In the genomic region with DNA sequence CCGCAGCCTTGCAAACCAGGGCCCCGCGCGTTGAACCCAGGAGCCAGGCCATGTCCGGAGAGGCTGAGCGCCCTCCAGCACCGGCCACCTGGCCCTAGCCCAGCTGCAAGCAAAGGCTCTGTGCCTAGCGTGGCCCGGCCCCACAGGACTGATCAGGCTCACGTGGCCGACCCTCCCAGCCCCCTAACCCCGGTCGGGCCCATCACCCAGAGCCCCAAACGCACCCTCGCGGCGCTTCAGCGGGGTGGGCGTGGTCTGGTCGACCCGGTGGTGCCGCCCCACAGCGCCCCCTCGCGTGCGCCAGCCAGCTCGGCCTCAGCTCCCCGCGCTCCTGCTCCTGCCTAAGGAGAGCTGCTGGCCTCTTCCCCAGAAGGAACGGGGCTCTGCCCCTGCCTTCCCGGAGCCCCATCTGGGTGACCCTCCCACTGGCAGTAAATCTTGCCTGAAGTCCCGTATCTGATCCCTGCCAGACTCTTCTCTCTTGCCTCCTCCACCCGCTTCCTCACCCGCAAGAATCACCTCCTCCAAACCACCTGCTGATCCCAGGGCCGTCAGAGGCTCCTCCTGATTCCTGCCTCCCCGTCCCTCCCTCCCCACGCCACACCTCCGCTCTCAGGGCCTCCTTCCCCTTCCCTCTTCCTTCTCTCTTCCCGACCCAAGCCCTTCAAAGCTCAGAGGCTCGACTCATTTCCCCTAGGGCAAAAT, we compare ENCODE assay signal across 9 cellular contexts. TPM values are rescaled to one million over a fixed set of nuclear protein-coding genes. Genes with fewer than 3 reads are reported as not detected.
DNase-seq lines count a peak whose midpoint lies in the region; ATAC-seq and TF ChIP-seq lines count a peak whose summit lies in the region.
"Had no signal": no experiment of that assay in that cellular context is flagged by ENCODE, and none has a peak within 500 bp of the region (broad histone marks: within the 10 kb centered on the region; RNA-seq: fewer than 3 reads in every experiment).

No MANE protein-coding gene starts in this region.

- no peaks in the 10 kb centered on the region for H3K79me2 ChIP-seq in HCT116 (ENCODE audit: insufficient read depth, low read length)

- CTCF ChIA-PET in HCT116 (lab: Charles Lee) = interaction anchor here (0.6 to 1.2 kb wide), 6 partner anchors 13 to 358 kb away, joined by 3 to 6 read pairs (median 4); no protein-coding TSS in a partner anchor

- H3K9me2 ChIP-seq in HCT116 (ENCODE audit: insufficient read depth) = no peaks in the 10 kb centered on the region

- no peaks in the 10 kb centered on the region for H3K36me3 ChIP-seq in HCT116 (ENCODE audit: control insufficient read depth in 1 of 2, insufficient read depth in 2 of 2, low read length in 2 of 2)
- no peaks in the 10 kb centered on the region for H3K36me3 ChIP-seq in iPS DF 6.9 (ENCODE audit: control insufficient read depth, insufficient read depth, low read length)

- ATAC-seq in HCT116 = peak; percentile 97

- H3K4me2 ChIP-seq in HCT116 (ENCODE audit: low read length) = peak overlapping the region; percentile 88

- H3K9me3 ChIP-seq in HCT116 (ENCODE audit: control insufficient read depth in 1 of 2, insufficient read depth in 1 of 2, low read depth in 1 of 2, low read length in 2 of 2) (no peaks in the 10 kb centered on the region), iPS DF 6.9 (ENCODE audit: control insufficient read depth, insufficient read depth, low read length) (no peaks in the 10 kb centered on the region)

- peak; percentile 42 for DNase-seq in HCT116 (ENCODE audit: low read depth, low spot score)
- peak; percentile 52 for DNase-seq in NCI-H2171 treated with DMSO at 0.1 percent for 48 hours (lab: John Stamatoyannopoulos, UW)
- peak; percentile 27 for DNase-seq in amniotic epithelial cell (ENCODE audit: low read depth)
- peak; percentile 48 for DNase-seq in iPS DF 6.9 (ENCODE audit: low read depth, low spot score)
- DNase-seq in skeletal muscle cell (ENCODE audit: low read depth) = no peak
- no peak for DNase-seq in dedifferentiated amniotic fluid mesenchymal stem cell (ENCODE audit: extremely low spot score)
- no peak for DNase-seq in NCI-H2081 (lab: John Stamatoyannopoulos, UW)

- peaks cover 0 to 13% of the 10 kb centered on the region in 2 experiments; a peak in 3 of 4 replicates for H3K4me1 ChIP-seq in HCT116 (ENCODE audit: control insufficient read depth in 1 of 2, insufficient read depth in 2 of 2, low read length in 2 of 2)
- H3K4me1 ChIP-seq in iPS DF 6.9 (ENCODE audit: control insufficient read depth, insufficient read depth, low read length) = no peaks in the 10 kb centered on the region

- H3K4me3 ChIP-seq in HCT116 (replicated peaks in 1 of 2; ENCODE audit: low read depth in 1 of 2, low read length in 2 of 2) (peak overlapping the region; percentile 35 to 41), iPS DF 6.9 (ENCODE audit: low read length) (peak overlapping the region; percentile 14; the same call in 1 of the 2 replicates), skeletal muscle cell (ENCODE audit: low read depth, low read length) (peak overlapping the region; percentile 36)

- RAD21 ChIA-PET in HCT116 (lab: Charles Lee; ENCODE audit: low non-redundant PET in 1 of 2, low total read pairs in 2 of 2, uncharacterized antibody in 2 of 2, unreplicated experiment in 2 of 2) = interaction anchor here in 1 of 2 experiments (0.6 kb wide), 1 partner anchor 163 kb away, joined by 4 read pairs; no protein-coding TSS in a partner anchor

- intact Hi-C loops in HCT116 (cut with micrococcal nuclease) = no loop called here

- peak; percentile 44; the same call in 1 of the 2 replicates for TF ChIP-seq RAD21 in HCT116 (IDR thresholded peaks at IDR 0.05; ENCODE audit: low read depth)

- peak overlapping the region; percentile 20; the same call in 1 of the 2 replicates for H3K9ac ChIP-seq in HCT116 (ENCODE audit: low read length)

- peak overlapping the region; percentile 95 for H2AFZ ChIP-seq in HCT116 (ENCODE audit: low read depth, low read length, poor library complexity, severe bottlenecking)

- H3K27me3 ChIP-seq in HCT116 (ENCODE audit: insufficient read depth, low read length) = no peaks in the 10 kb centered on the region
- H3K27me3 ChIP-seq in iPS DF 6.9 (ENCODE audit: control insufficient read depth, insufficient read depth, low read length) = no peaks in the 10 kb centered on the region

- no peaks in the 10 kb centered on the region for H4K20me1 ChIP-seq in HCT116 (ENCODE audit: insufficient read depth)

- TF ChIP-seq CTCF in GM12873 (IDR thresholded peaks at IDR 0.05; ENCODE audit: insufficient read depth, low read depth, low read length, missing control alignments) = peak; percentile 71
- TF ChIP-seq CTCF in HCT116 (IDR thresholded peaks at IDR 0.05 in 2 of 3, conservative IDR thresholded peaks at IDR 0.05 in 1 of 3; ENCODE audit: borderline replicate concordance in 1 of 3, insufficient read depth in 1 of 3, low read depth in 2 of 3, low read length in 2 of 3) = peak; percentile 39 to 94 (median 83); a peak in 4 of 6 replicates

- no CpG with 5 or more reads among the region's 40 CpGs for WGBS in iPS DF 6.9 (ENCODE audit: insufficient coverage, insufficient read length)

- no TSS peak for BruUV-seq in HCT116 (replicated peaks; lab: Mats Ljungman, UMichigan)

- H3K27ac ChIP-seq in HCT116 (ENCODE audit: low read depth, low read length) = no peak overlapping the region; the same call in 1 of the 2 replicates
- H3K27ac ChIP-seq in iPS DF 6.9 (ENCODE audit: low read length) = no peak overlapping the region

- POLR2A ChIA-PET in HCT116 (lab: Charles Lee) = no interaction called here

- TF ChIP-seq POLR2A in HCT116 (IDR thresholded peaks at IDR 0.05; ENCODE audit: borderline replicate concordance, extremely low read depth, insufficient read depth, insufficient read length) = no peak

TF ChIP-seq in HCT116, 20 proteins besides CTCF, POLR2A, EP300 and RAD21:
- TF ChIP-seq EZH2 (IDR thresholded peaks at IDR 0.05) = no peak
- peak; percentile 22 for TF ChIP-seq YY1 (IDR thresholded peaks at IDR 0.05; ENCODE audit: extremely low read depth, insufficient replicate concordance, low read depth, low read length)
- peak; percentile 29; the same call in 1 of the 2 replicates for TF ChIP-seq POLR2AphosphoS5 (IDR thresholded peaks at IDR 0.05; ENCODE audit: low read depth, low read length)

RNA-seq across cellular contexts. Expression of a gene that starts 12.3 kb away (rescaled TPM):
- not detected for total RNA-seq in HCT116 (2021; ENCODE audit: unreplicated experiment)
- not detected in 2 replicates for polyA plus RNA-seq in HCT116 (2012)
- polyA plus RNA-seq: adipose tissue had no signal

Comparison
In these comparisons a context has a peak if more than half of its experiments do, and no peak if none do; other contexts are left out.
1. DNase-seq: peak in HCT116 (single experiment), NCI-H2171 treated with DMSO at 0.1 percent for 48 hours (single experiment), amniotic epithelial cell (single experiment) and iPS DF 6.9 (single experiment); none in skeletal muscle cell (single experiment), dedifferentiated amniotic fluid mesenchymal stem cell (single experiment) and NCI-H2081 (0 of 2).
2. Peak in every context shown above with its lines, with median percentiles within 50 percentile points of each other: H3K4me3 ChIP-seq.